ENCODE assay signal across 21 cellular contexts in genomic region chr1:201785291-201785690, GRCh38. TPM values are rescaled to one million over a fixed set of nuclear protein-coding genes. Genes with fewer than 3 reads are reported as not detected.
DNase-seq lines count a peak whose midpoint lies in the region; ATAC-seq and TF ChIP-seq lines count a peak whose summit lies in the region.
"Had no signal": no experiment of that assay in that cellular context is flagged by ENCODE, and none has a peak within 500 bp of the region (broad histone marks: within the 10 kb centered on the region; RNA-seq: fewer than 3 reads in every experiment).

No MANE protein-coding gene starts in this region.

- H3K36me3 ChIP-seq in RWPE2 (ENCODE audit: low read depth) = peaks cover 92% of the 10 kb centered on the region
- peaks cover 20% of the 10 kb centered on the region for H3K36me3 ChIP-seq in smooth muscle cell (ENCODE audit: low read depth)

- DNase-seq in HFFc6 (no peak), RWPE2 (ENCODE audit: low spot score) (no peak), epithelial cell of prostate (ENCODE audit: low read depth, low spot score) (peak; percentile 89), smooth muscle cell (lab: John Stamatoyannopoulos, UW; ENCODE audit: unreplicated experiment) (no peak), mucosa of gallbladder (ENCODE audit: low spot score) (no peak)
- DNase-seq in stimulated activated CD8-positive, alpha-beta memory T cell treated with anti-CD3 and anti-CD28 coated beads, Interleukin-4, amount 100 ng/mL, for 48 hours = no peak
- DNase-seq: BE2C, EL, GF-D8, Karpas-422, NCI-H1694 treated with DMSO at 0.1 percent for 48 hours, NCI-H2081 treated with DMSO at 0.1 percent for 48 hours, NCI-H2171 treated with DMSO at 0.1 percent for 48 hours, NCI-H524 treated with DMSO at 0.1 percent for 48 hours, NCI-H82, Peyer's patch had no signal

- H3K4me1 ChIP-seq in RWPE2 (ENCODE audit: insufficient read depth, poor library complexity, severe bottlenecking) (peaks cover 21% of the 10 kb centered on the region), smooth muscle cell (ENCODE audit: low read depth) (no peaks in the 10 kb centered on the region)
- H3K4me1 ChIP-seq: BE2C, Peyer's patch had no signal

- H3K27me3 ChIP-seq in RWPE2 (ENCODE audit: insufficient read depth, poor library complexity, severe bottlenecking) = no peaks in the 10 kb centered on the region
- no peaks in the 10 kb centered on the region for H3K27me3 ChIP-seq in smooth muscle cell (ENCODE audit: low read depth)
- H3K27me3 ChIP-seq: BE2C, Peyer's patch, SJSA1 had no signal

- TF ChIP-seq CTCF in HFFc6 (IDR thresholded peaks at IDR 0.05) = no peak
- TF ChIP-seq CTCF in RWPE2 (IDR thresholded peaks at IDR 0.05; ENCODE audit: poor library complexity, severe bottlenecking) = no peak
- no peak for TF ChIP-seq CTCF in smooth muscle cell (IDR thresholded peaks at IDR 0.05; ENCODE audit: borderline replicate concordance, insufficient read depth, poor library complexity, severe bottlenecking)

- no peak overlapping the region for H2AFZ ChIP-seq in smooth muscle cell (ENCODE audit: low read depth)

- no peaks in the 10 kb centered on the region for H3K9me3 ChIP-seq in RWPE2 (ENCODE audit: severe bottlenecking)
- H3K9me3 ChIP-seq in smooth muscle cell (replicated peaks; ENCODE audit: low read depth) = no peaks in the 10 kb centered on the region
- H3K9me3 ChIP-seq: A549, BE2C, Peyer's patch, SJSA1 had no signal

- no peaks in the 10 kb centered on the region for H3K9me3 Mint-ChIP-seq in HFFc6

- H3K27me3 Mint-ChIP-seq in HFFc6 (ENCODE audit: insufficient read depth) = peaks cover 4% of the 10 kb centered on the region

- 95% methylated on average over 2 of the region's 2 CpGs for WGBS in smooth muscle cell (ENCODE audit: low lambda C conversion rate)

- H3F3A ChIP-seq in smooth muscle cell (ENCODE audit: low read depth) = no peaks in the 10 kb centered on the region

- H4K20me1 ChIP-seq in smooth muscle cell (ENCODE audit: low read depth) = peaks cover 5% of the 10 kb centered on the region

- H3K27ac ChIP-seq in RWPE2 (ENCODE audit: poor library complexity, severe bottlenecking) (peak overlapping the region; percentile 88), epithelial cell of prostate (peak overlapping the region; percentile 78), smooth muscle cell (ENCODE audit: low read depth) (peak overlapping the region; percentile 19)
- H3K27ac ChIP-seq: A549, Peyer's patch, SJSA1 had no signal

- peaks cover 73% of the 10 kb centered on the region for H3K4me1 Mint-ChIP-seq in HFFc6 (ENCODE audit: low read depth)

- H3K9ac ChIP-seq in smooth muscle cell (ENCODE audit: low read depth) = no peak overlapping the region

- peak overlapping the region; percentile 21; the same call in 1 of the 2 replicates for H3K27ac Mint-ChIP-seq in HFFc6

- no peaks in the 10 kb centered on the region for H3K79me2 ChIP-seq in smooth muscle cell (ENCODE audit: low read depth)

- H3K4me3 Mint-ChIP-seq in HFFc6 = no peak overlapping the region

- no peak overlapping the region for H3K4me2 ChIP-seq in smooth muscle cell
- H3K4me2 ChIP-seq: A549 had no signal

- ATAC-seq in RWPE2 (ENCODE audit: low read depth) (peak; percentile 92), HG02623 (IDR thresholded peaks at IDR 0.05; ENCODE audit: unreplicated experiment) (no peak)
- ATAC-seq: A549, HCT116, Right ventricle myocardium inferior had no signal

- H3K4me3 ChIP-seq in RWPE2 (ENCODE audit: severe bottlenecking) (no peak overlapping the region), smooth muscle cell (no peak overlapping the region)
- H3K4me3 ChIP-seq: A549, Peyer's patch, SJSA1 had no signal

- peaks cover 74% of the 10 kb centered on the region for H3K36me3 Mint-ChIP-seq in HFFc6 (ENCODE audit: low read depth)

RNA-seq across cellular contexts. Expression of gene IPO9, which starts 43.7 kb away (rescaled TPM):
- total RNA-seq in HFFc6 (2021; fragmentation: NEBNext Ultra II Directional; extraction: Animal tissue kit (Norgen Biotek cat#: 25700)) = 10 to 100 TPM; 54.1 to 77.8 (median 63.6) TPM
- total RNA-seq in smooth muscle cell (24.9 and 25.4 TPM in 2 replicates), mucosa of gallbladder (35.0 TPM)
- 43.6 and 53.5 TPM in 2 replicates for polyA plus RNA-seq in smooth muscle cell

Comparison
In these comparisons a context has a peak if more than half of its experiments do, and no peak if none do; other contexts are left out.
1. H3K27ac ChIP-seq: peak in every context shown above with its lines; median percentile 88 in RWPE2; 78 in epithelial cell of prostate; 19 in smooth muscle cell.